Comparison of ENCODE assay signal across 12 cellular contexts in genomic region chr11:19995131-19995530, GRCh38.
DNase-seq lines count a peak whose midpoint lies in the region; ATAC-seq and TF ChIP-seq lines count a peak whose summit lies in the region.
"Had no signal": no experiment of that assay in that cellular context is flagged by ENCODE, and none has a peak within 500 bp of the region (broad histone marks: within the 10 kb centered on the region; RNA-seq: fewer than 3 reads in every experiment).

No MANE protein-coding gene starts in this region.

- H3K27ac ChIP-seq in RWPE2 (ENCODE audit: poor library complexity, severe bottlenecking) (peak overlapping the region; percentile 7), osteoblast (ENCODE audit: low read depth, low read length) (peak overlapping the region; percentile 57)
- H3K27ac ChIP-seq: SK-N-MC, suprapubic skin had no signal

- H3K4me2 ChIP-seq in osteoblast (ENCODE audit: insufficient read depth, low read length), result no peak overlapping the region

- peaks cover 37% of the 10 kb centered on the region for H3K79me2 ChIP-seq in osteoblast (ENCODE audit: insufficient read depth, low read length)

- peaks cover 12% of the 10 kb centered on the region for H3K4me1 ChIP-seq in RWPE2 (ENCODE audit: insufficient read depth, poor library complexity, severe bottlenecking)
- peaks cover 18% of the 10 kb centered on the region for H3K4me1 ChIP-seq in osteoblast (ENCODE audit: insufficient read depth, low read length)
- H3K4me1 ChIP-seq: suprapubic skin had no signal

- ATAC-seq in RWPE2 (ENCODE audit: low read depth), result peak; percentile 99
- no peak for ATAC-seq in stimulated activated effector memory CD8-positive, alpha-beta T cell treated with anti-CD3 and anti-CD28 coated beads, Interleukin-12 subunit alpha, Interleukin-12 subunit beta, amount 100 ng/mL, for 72 hours
- no peak for ATAC-seq in T-helper 17 cell

- CTCF ChIA-PET in activated CD4-positive, alpha-beta memory T cell treated with anti-CD3 and anti-CD28 coated beads, Interleukin-2, amount 10 ng/mL, durations not matched to agents 7 days and 5 days (lab: Charles Lee), result no interaction called here

- H2AFZ ChIP-seq in osteoblast (ENCODE audit: low read length), result no peak overlapping the region

- no peaks in the 10 kb centered on the region for H3K27me3 Mint-ChIP-seq in activated CD4-positive, alpha-beta memory T cell treated with anti-CD3 and anti-CD28 coated beads, Interleukin-2, amount 10 ng/mL, durations not matched to agents 7 days and 5 days
- peaks cover 26% of the 10 kb centered on the region for H3K27me3 Mint-ChIP-seq in T-helper 17 cell

- H3K36me3 ChIP-seq in RWPE2 (ENCODE audit: low read depth) (no peaks in the 10 kb centered on the region), osteoblast (ENCODE audit: insufficient read depth, low read length) (peaks cover 3% of the 10 kb centered on the region)
- H3K36me3 ChIP-seq: suprapubic skin had no signal

- H3K27ac Mint-ChIP-seq in stimulated activated effector memory CD8-positive, alpha-beta T cell treated with anti-CD3 and anti-CD28 coated beads, Interleukin-12 subunit alpha, Interleukin-12 subunit beta, amount 100 ng/mL, for 72 hours, result no peak overlapping the region
- no peak overlapping the region for H3K27ac Mint-ChIP-seq in activated CD4-positive, alpha-beta memory T cell treated with anti-CD3 and anti-CD28 coated beads, Interleukin-2, amount 10 ng/mL, durations not matched to agents 7 days and 5 days
- no peak overlapping the region for H3K27ac Mint-ChIP-seq in T-helper 17 cell
- H3K27ac Mint-ChIP-seq: memory B cell had no signal

- H3K4me3 Mint-ChIP-seq in stimulated activated effector memory CD8-positive, alpha-beta T cell treated with anti-CD3 and anti-CD28 coated beads, Interleukin-12 subunit alpha, Interleukin-12 subunit beta, amount 100 ng/mL, for 72 hours, result no peak overlapping the region
- no peak overlapping the region for H3K4me3 Mint-ChIP-seq in activated CD4-positive, alpha-beta memory T cell treated with anti-CD3 and anti-CD28 coated beads, Interleukin-2, amount 10 ng/mL, durations not matched to agents 7 days and 5 days
- no peak overlapping the region for H3K4me3 Mint-ChIP-seq in T-helper 17 cell
- H3K4me3 Mint-ChIP-seq: memory B cell had no signal

- no peaks in the 10 kb centered on the region for H3K4me1 Mint-ChIP-seq in stimulated activated effector memory CD8-positive, alpha-beta T cell treated with anti-CD3 and anti-CD28 coated beads, Interleukin-12 subunit alpha, Interleukin-12 subunit beta, amount 100 ng/mL, for 72 hours
- no peaks in the 10 kb centered on the region for H3K4me1 Mint-ChIP-seq in activated CD4-positive, alpha-beta memory T cell treated with anti-CD3 and anti-CD28 coated beads, Interleukin-2, amount 10 ng/mL, durations not matched to agents 7 days and 5 days
- no peaks in the 10 kb centered on the region for H3K4me1 Mint-ChIP-seq in T-helper 17 cell
- H3K4me1 Mint-ChIP-seq: memory B cell had no signal

- H3K4me3 ChIP-seq in RWPE2 (ENCODE audit: severe bottlenecking) (no peak overlapping the region), osteoblast (ENCODE audit: insufficient read depth, low read length) (no peak overlapping the region)
- H3K4me3 ChIP-seq: SK-N-MC, suprapubic skin had no signal

- TF ChIP-seq CTCF in RWPE2 (IDR thresholded peaks at IDR 0.05; ENCODE audit: poor library complexity, severe bottlenecking) (no peak), osteoblast (IDR thresholded peaks at IDR 0.05; ENCODE audit: extremely low read depth, low read depth, low read length) (no peak)

- no peaks in the 10 kb centered on the region for H3K9me3 Mint-ChIP-seq in stimulated activated effector memory CD8-positive, alpha-beta T cell treated with anti-CD3 and anti-CD28 coated beads, Interleukin-12 subunit alpha, Interleukin-12 subunit beta, amount 100 ng/mL, for 72 hours
- H3K9me3 Mint-ChIP-seq in activated CD4-positive, alpha-beta memory T cell treated with anti-CD3 and anti-CD28 coated beads, Interleukin-2, amount 10 ng/mL, durations not matched to agents 7 days and 5 days, result no peaks in the 10 kb centered on the region
- H3K9me3 Mint-ChIP-seq: memory B cell had no signal

- POLR2A ChIA-PET in activated CD4-positive, alpha-beta memory T cell treated with anti-CD3 and anti-CD28 coated beads, Interleukin-2, amount 10 ng/mL, durations not matched to agents 7 days and 5 days (lab: Charles Lee), result no interaction called here

- H3K27me3 ChIP-seq in RWPE2 (ENCODE audit: insufficient read depth, poor library complexity, severe bottlenecking), result no peaks in the 10 kb centered on the region
- H3K27me3 ChIP-seq in osteoblast (ENCODE audit: insufficient read depth, low read length), result no peaks in the 10 kb centered on the region
- H3K27me3 ChIP-seq: suprapubic skin had no signal

- H4K20me1 ChIP-seq in osteoblast (ENCODE audit: insufficient read depth, low read length), result peaks cover 4% of the 10 kb centered on the region

- DNase-seq in EH (ENCODE audit: low read depth) (peak; percentile 90), RWPE2 (ENCODE audit: low spot score) (no peak), fibroblast of the conjunctiva (ENCODE audit: low read depth) (peak; percentile 65), osteoblast (ENCODE audit: insufficient read length, low spot score, missing footprints) (peak; percentile 89), NCI-H748 (lab: John Stamatoyannopoulos, UW; ENCODE audit: unreplicated experiment) (no peak), T-helper 17 cell (no peak)
- DNase-seq in stimulated activated effector memory CD8-positive, alpha-beta T cell treated with anti-CD3 and anti-CD28 coated beads, Interleukin-12 subunit alpha, Interleukin-12 subunit beta, amount 100 ng/mL, for 72 hours (ENCODE audit: low spot score in 2 of 2), result no peak
- DNase-seq in activated CD4-positive, alpha-beta memory T cell treated with anti-CD3 and anti-CD28 coated beads, Interleukin-2, amount 10 ng/mL, durations not matched to agents 7 days and 5 days, result no peak
- DNase-seq: DMS 273 treated with DMSO at 0.1 percent for 48 hours had no signal

- no peaks in the 10 kb centered on the region for H3K36me3 Mint-ChIP-seq in stimulated activated effector memory CD8-positive, alpha-beta T cell treated with anti-CD3 and anti-CD28 coated beads, Interleukin-12 subunit alpha, Interleukin-12 subunit beta, amount 100 ng/mL, for 72 hours
- no peaks in the 10 kb centered on the region for H3K36me3 Mint-ChIP-seq in activated CD4-positive, alpha-beta memory T cell treated with anti-CD3 and anti-CD28 coated beads, Interleukin-2, amount 10 ng/mL, durations not matched to agents 7 days and 5 days (ENCODE audit: low read depth)
- H3K36me3 Mint-ChIP-seq in T-helper 17 cell (ENCODE audit: low read depth), result peaks cover 5% of the 10 kb centered on the region
- H3K36me3 Mint-ChIP-seq: memory B cell had no signal

- H3K9me3 ChIP-seq in RWPE2 (ENCODE audit: severe bottlenecking) (no peaks in the 10 kb centered on the region), osteoblast (ENCODE audit: low read depth, low read length) (no peaks in the 10 kb centered on the region), T-helper 17 cell (ENCODE audit: control insufficient read depth, low read length, poor library complexity, severe bottlenecking) (no peaks in the 10 kb centered on the region)
- H3K9me3 ChIP-seq: suprapubic skin had no signal

Comparison
In these comparisons a context has a peak if more than half of its experiments do, and no peak if none do; other contexts are left out.
1. DNase-seq: peak in EH (single experiment), fibroblast of the conjunctiva (single experiment) and osteoblast (single experiment); none in RWPE2 (single experiment), stimulated activated effector memory CD8-positive, alpha-beta T cell treated with anti-CD3 and anti-CD28 coated beads, Interleukin-12 subunit alpha, Interleukin-12 subunit beta, amount 100 ng/mL, for 72 hours (0 of 2), NCI-H748 (single experiment), activated CD4-positive, alpha-beta memory T cell treated with anti-CD3 and anti-CD28 coated beads, Interleukin-2, amount 10 ng/mL, durations not matched to agents 7 days and 5 days (single experiment) and T-helper 17 cell (0 of 3).